8 cellular contexts compared by ENCODE assay signal in genomic region chr1:209784276-209785169, GRCh38. TPM values are rescaled to one million over a fixed set of nuclear protein-coding genes. Genes with fewer than 3 reads are reported as not detected.
A peak's percentile ranks its signal among the peaks of the same experiment; 100 is the strongest.
DNase-seq lines count a peak whose midpoint lies in the region; ATAC-seq and TF ChIP-seq lines count a peak whose summit lies in the region.

Gene C1orf74, minus strand, starts transcription at chr1:209784559. Its CDS starts 925 bp downstream, at chr1:209783634.

- DNase-seq in DMS79 (lab: John Stamatoyannopoulos, UW) (peak; percentile 98), KG1 (lab: John Stamatoyannopoulos, UW) (peak; percentile 85)
- DNase-seq in activated T-cell treated with anti-CD3 and anti-CD28 coated beads, Interleukin-2, amount 50 U/mL, for 48 hours: peak; percentile 100
- peak; percentile 100 for DNase-seq in stimulated activated CD8-positive, alpha-beta memory T cell treated with anti-CD3 and anti-CD28 coated beads, Interleukin-4, amount 100 ng/mL, for 48 hours

- H3K4me3 ChIP-seq in mucosa of stomach (ENCODE audit: low read length): peak within 1 kb of the TSS; percentile 89

- ATAC-seq in GM21737 (IDR thresholded peaks at IDR 0.05; ENCODE audit: unreplicated experiment) (peak; percentile 99), esophagus mucosa (peak; percentile 96)

- H3K9me3 ChIP-seq in mucosa of stomach (ENCODE audit: control insufficient read depth, low read length): no peaks in the 10 kb centered on the region

- H3K4me1 ChIP-seq in mucosa of stomach (ENCODE audit: control insufficient read depth, insufficient read depth, low read length): peaks cover 50% of the 10 kb centered on the region

- H3K36me3 ChIP-seq in mucosa of stomach (ENCODE audit: control insufficient read depth, insufficient read depth, low read length): no peaks in the 10 kb centered on the region

- peak within 1 kb of the TSS; percentile 87 for H3K9ac ChIP-seq in mucosa of stomach (ENCODE audit: low read length)

- H3K27me3 ChIP-seq in mucosa of stomach (ENCODE audit: control insufficient read depth, insufficient read depth, low read length): no peaks in the 10 kb centered on the region

TF ChIP-seq in PFSK-1, 5 proteins besides CTCF, POLR2A, EP300 and RAD21:
- TF ChIP-seq SIN3A (IDR thresholded peaks at IDR 0.05; ENCODE audit: borderline replicate concordance, insufficient read depth, low read length): no peak; the same call in 1 of the 2 replicates
- peak; percentile 88 for TF ChIP-seq TAF1 (IDR thresholded peaks at IDR 0.05; ENCODE audit: borderline replicate concordance, insufficient read depth, low read length)
- peak; percentile 74 for TF ChIP-seq FOXP2 (optimal IDR thresholded peaks at IDR 0.05; ENCODE audit: borderline replicate concordance, extremely low read depth, extremely low read length, insufficient read depth)
- no peak for TF ChIP-seq REST (IDR thresholded peaks at IDR 0.05; ENCODE audit: insufficient read depth in 1 of 2, low read depth in 2 of 2, low read length in 2 of 2)
- peak; percentile 97 for TF ChIP-seq POLR2AphosphoS5 (IDR thresholded peaks at IDR 0.05; ENCODE audit: low read depth, low read length)

RNA-seq across cellular contexts. Expression of gene C1orf74, which starts in this region (rescaled TPM):
- 1.4 TPM for polyA plus RNA-seq in PFSK-1 (2012; ENCODE audit: insufficient read length, low read depth)
- 6.3 TPM for total RNA-seq in esophagus mucosa

Comparison
In these comparisons a context has a peak if more than half of its experiments do, and no peak if none do; other contexts are left out.
1. Peak in every context shown above with its lines: DNase-seq, ATAC-seq and H3K4me3 ChIP-seq.